In genomic region chr18:3449702-3450357, GRCh38 we compare ENCODE assay signal across 8 cellular contexts. TPM values are rescaled to one million over a fixed set of nuclear protein-coding genes. Genes with fewer than 3 reads are reported as not detected.
DNase-seq lines count a peak whose midpoint lies in the region; ATAC-seq, FAIRE-seq and TF ChIP-seq lines count a peak whose summit lies in the region.

TGIF1 (plus strand) TSS chr18:3450172; CDS start chr18:3450490, 318 bp downstream.

- TF ChIP-seq CTCF in Caco-2 (IDR thresholded peaks at IDR 0.05; ENCODE audit: insufficient read depth in 1 of 2, low read depth in 1 of 2, low read length in 1 of 2, severe bottlenecking in 1 of 2, unreplicated experiment in 1 of 2) (no peak), upper lobe of right lung (IDR thresholded peaks at IDR 0.05) (no peak)

- H3K23ac ChIP-seq in neuronal stem cell (ENCODE audit: low read depth, low read length, poor library complexity), result peak within 1 kb of the TSS; percentile 100

- H3K79me1 ChIP-seq in neuronal stem cell (ENCODE audit: low read depth, low read length), result no peaks in the 10 kb centered on the region

- POLR2A ChIA-PET in Caco-2 (lab: Charles Lee), result interaction anchor here (1.0 to 3.1 kb wide), 3 partner anchors 66 to 153 kb away, joined by 5 to 30 read pairs (median 5); no protein-coding TSS in a partner anchor

- no peak for FAIRE-seq in RCC 7860 (lab: Jason Lieb, UNC)

- BruUV-seq in Caco-2 (replicated peaks; lab: Mats Ljungman, UMichigan), result no TSS peak

- peak within 1 kb of the TSS; percentile 97 for H3K9ac ChIP-seq in neuronal stem cell (ENCODE audit: low read depth, low read length, poor library complexity)

- peak within 1 kb of the TSS; percentile 69 for H2AFZ ChIP-seq in neuronal stem cell (ENCODE audit: low read length)

- no CpG with 5 or more reads among the region's 60 CpGs for WGBS in neuronal stem cell (ENCODE audit: extremely low coverage in 2 of 2, insufficient read length in 2 of 2, insufficient replicate concordance in 1 of 2), 2 donors

- H2BK15ac ChIP-seq in neuronal stem cell (ENCODE audit: low read length), result peak within 1 kb of the TSS; percentile 91

- peak within 1 kb of the TSS; percentile 97 for H3K27ac Mint-ChIP-seq in Caco-2 (ENCODE audit: unreplicated experiment)
- peak within 1 kb of the TSS; percentile 99 to 100 for H3K27ac Mint-ChIP-seq in activated naive CD4-positive, alpha-beta T cell treated with anti-CD3 and anti-CD28 coated beads, Interleukin-2, amount 50 U/mL, for 72 hours

- peak within 1 kb of the TSS; percentile 96 for H3K14ac ChIP-seq in neuronal stem cell (ENCODE audit: low read length)

- H4K91ac ChIP-seq in neuronal stem cell (ENCODE audit: low read depth, low read length, poor library complexity), result peak within 1 kb of the TSS; percentile 87

- H3K18ac ChIP-seq in neuronal stem cell (ENCODE audit: low read length), result peak within 1 kb of the TSS; percentile 99

- H3K27me3 ChIP-seq in Caco-2 (replicated peaks; ENCODE audit: control insufficient read depth, insufficient read depth, low read length), result no peaks in the 10 kb centered on the region
- H3K27me3 ChIP-seq in neuronal stem cell (ENCODE audit: control insufficient read depth in 3 of 3, insufficient read depth in 3 of 3, low read depth in 1 of 3, low read length in 3 of 3), result no peaks in the 10 kb centered on the region
- H3K27me3 ChIP-seq in upper lobe of right lung, result no peaks in the 10 kb centered on the region

- peak within 1 kb of the TSS; percentile 100 for H2BK5ac ChIP-seq in neuronal stem cell (ENCODE audit: low read length)

- H3K4me1 Mint-ChIP-seq in Caco-2 (ENCODE audit: low read depth, unreplicated experiment), result no peaks in the 10 kb centered on the region

- peak within 1 kb of the TSS; percentile 98 for H2AK5ac ChIP-seq in neuronal stem cell (ENCODE audit: low read depth, low read length)

- peak; percentile 22 for ATAC-seq in HG03354 (IDR thresholded peaks at IDR 0.05; ENCODE audit: poor library complexity, severe bottlenecking, unreplicated experiment)
- no peak for ATAC-seq in activated naive CD4-positive, alpha-beta T cell treated with anti-CD3 and anti-CD28 coated beads, Interleukin-2, amount 50 U/mL, for 72 hours
- ATAC-seq in upper lobe of right lung, result peak; percentile 62
- ATAC-seq in HG02623 (IDR thresholded peaks at IDR 0.05; ENCODE audit: unreplicated experiment), result no peak

- peak within 1 kb of the TSS; percentile 76 for H2BK12ac ChIP-seq in neuronal stem cell (ENCODE audit: low read length)

- H3K27ac ChIP-seq in neuronal stem cell (replicated peaks; ENCODE audit: low read length) (peak within 1 kb of the TSS; percentile 92), upper lobe of right lung (peak within 1 kb of the TSS; percentile 99)

- peak within 1 kb of the TSS; percentile 7 for H4K8ac ChIP-seq in neuronal stem cell (ENCODE audit: low read depth, low read length)

- CTCF ChIA-PET in Caco-2 (lab: Charles Lee), result no interaction called here

- no peaks in the 10 kb centered on the region for H3K27me3 Mint-ChIP-seq in Caco-2 (ENCODE audit: insufficient read depth, unreplicated experiment)

- intact Hi-C loops in Caco-2 (cut with micrococcal nuclease; ENCODE audit: unreplicated experiment), result loop anchor here (2.0 to 10.0 kb wide), 5 partner anchors 67 to 595 kb away; no protein-coding TSS in a partner anchor
- intact Hi-C loops in upper lobe of right lung (cut with DNase I), result no loop called here

- H3K4me2 ChIP-seq in neuronal stem cell (ENCODE audit: insufficient read depth, low read length, poor library complexity, severe bottlenecking), result peak within 1 kb of the TSS; percentile 91

- H3K4me3 ChIP-seq in Caco-2 (ENCODE audit: low read depth, low read length) (peak within 1 kb of the TSS; percentile 60), neuronal stem cell (ENCODE audit: low read length in 2 of 2) (peak within 1 kb of the TSS; percentile 69 to 95), upper lobe of right lung (peak within 1 kb of the TSS; percentile 79)

- H2BK120ac ChIP-seq in neuronal stem cell (ENCODE audit: low read depth, low read length), result peak within 1 kb of the TSS; percentile 95

- H3K9me3 ChIP-seq in Caco-2, result no peaks in the 10 kb centered on the region
- H3K9me3 ChIP-seq in neuronal stem cell (replicated peaks in 1 of 2; ENCODE audit: control insufficient read depth in 2 of 2, insufficient read depth in 1 of 2, low read depth in 1 of 2, low read length in 2 of 2), result no peaks in the 10 kb centered on the region
- no peaks in the 10 kb centered on the region for H3K9me3 ChIP-seq in upper lobe of right lung

- H3K4ac ChIP-seq in neuronal stem cell (ENCODE audit: low read length), result peak within 1 kb of the TSS; percentile 91

- DNase-seq in Caco-2, result peak; percentile 85 to 88
- DNase-seq in RCC 7860 (ENCODE audit: low spot score), result peak; percentile 66
- DNase-seq in activated naive CD4-positive, alpha-beta T cell treated with anti-CD3 and anti-CD28 coated beads, Interleukin-2, amount 50 U/mL, for 72 hours (ENCODE audit: low spot score in 2 of 2), result peak; percentile 65 to 73
- DNase-seq in globus pallidus (ENCODE audit: low spot score), result peak; percentile 65
- DNase-seq in neuronal stem cell (ENCODE audit: low spot score), result peak; percentile 79
- DNase-seq in upper lobe of right lung, result peak; percentile 93

- H3K36me3 ChIP-seq in Caco-2 (ENCODE audit: control insufficient read depth, insufficient read depth, low read length), result no peaks in the 10 kb centered on the region
- H3K36me3 ChIP-seq in neuronal stem cell (replicated peaks in 1 of 2; ENCODE audit: control insufficient read depth in 2 of 2, insufficient read depth in 2 of 2, low read length in 2 of 2), result no peaks in the 10 kb centered on the region
- no peaks in the 10 kb centered on the region for H3K36me3 ChIP-seq in upper lobe of right lung

- H3K9me3 Mint-ChIP-seq in Caco-2 (ENCODE audit: unreplicated experiment), result no peaks in the 10 kb centered on the region
- no peaks in the 10 kb centered on the region for H3K9me3 Mint-ChIP-seq in activated naive CD4-positive, alpha-beta T cell treated with anti-CD3 and anti-CD28 coated beads, Interleukin-2, amount 50 U/mL, for 72 hours

- peak within 1 kb of the TSS; percentile 87 for H3K4me3 Mint-ChIP-seq in Caco-2 (ENCODE audit: unreplicated experiment)

- H3K36me3 Mint-ChIP-seq in Caco-2 (ENCODE audit: insufficient read depth, unreplicated experiment), result peaks cover 72% of the 10 kb centered on the region
- peaks cover 18 to 30% of the 10 kb centered on the region in 2 donors for H3K36me3 Mint-ChIP-seq in activated naive CD4-positive, alpha-beta T cell treated with anti-CD3 and anti-CD28 coated beads, Interleukin-2, amount 50 U/mL, for 72 hours

- H3K4me1 ChIP-seq in Caco-2, result peaks cover 18% of the 10 kb centered on the region
- peaks cover 9% of the 10 kb centered on the region in 2 donors for H3K4me1 ChIP-seq in neuronal stem cell (ENCODE audit: control insufficient read depth in 2 of 2, insufficient read depth in 1 of 2, low read depth in 1 of 2, low read length in 2 of 2)
- H3K4me1 ChIP-seq in upper lobe of right lung, result peaks cover 29% of the 10 kb centered on the region

RNA-seq across cellular contexts. Expression of gene TGIF1, which starts in this region (rescaled TPM):
- total RNA-seq in Caco-2 (2022) (103 and 107 TPM in 2 replicates), upper lobe of right lung (48.4 TPM)
- 100 to 1,000 TPM in 1 of 2 donors, 10 to 100 TPM in 1; 36.1 to 101 TPM for total RNA-seq in activated naive CD4-positive, alpha-beta T cell treated with anti-CD3 and anti-CD28 coated beads, Interleukin-2, amount 50 U/mL, for 72 hours
- polyA plus RNA-seq in neuronal stem cell (2013, experiment 1 of 2), result 85.8 TPM
- 86.4 TPM for polyA plus RNA-seq in neuronal stem cell (2013, experiment 2 of 2)

Comparison
In these comparisons a context has a peak if more than half of its experiments do, and no peak if none do; other contexts are left out.
1. ATAC-seq: peak in HG03354 (single experiment) and upper lobe of right lung (single experiment); none in activated naive CD4-positive, alpha-beta T cell treated with anti-CD3 and anti-CD28 coated beads, Interleukin-2, amount 50 U/mL, for 72 hours (0 of 2) and HG02623 (single experiment).
2. Peak in every context shown above with its lines, with median percentiles within 50 percentile points of each other: DNase-seq and H3K4me3 ChIP-seq.